7 cellular contexts compared by ENCODE assay signal in genomic region chr3:182562274-182562673, GRCh38.
"Had no signal": no experiment of that assay in that cellular context is flagged by ENCODE, and none has a peak within 500 bp of the region (broad histone marks: within the 10 kb centered on the region; RNA-seq: fewer than 3 reads in every experiment).

No MANE protein-coding gene starts in this region.

- H3K4me3 ChIP-seq: GM23248, HAP-1 had no signal

- H3K4me1 ChIP-seq: HAP-1 had no signal

- ATAC-seq: HCT116 had no signal

- DNase-seq: GM23248, GOT3, H7, HFFc6, IMR-90 had no signal

- H3K36me3 ChIP-seq: HAP-1 had no signal

- H3K9me3 ChIP-seq: HAP-1 had no signal

- H3K27ac ChIP-seq: GM23248 had no signal
